Comparison of ENCODE assay signal across 10 cellular contexts in genomic region chr2:224922142-224922727, GRCh38.
DNase-seq lines count a peak whose midpoint lies in the region; ATAC-seq, FAIRE-seq and TF ChIP-seq lines count a peak whose summit lies in the region.
"Had no signal": no experiment of that assay in that cellular context is flagged by ENCODE, and none has a peak within 500 bp of the region (broad histone marks: within the 10 kb centered on the region; RNA-seq: fewer than 3 reads in every experiment).

No MANE protein-coding gene starts in this region.

- no peaks in the 10 kb centered on the region for H4K20me1 ChIP-seq in Karpas-422 (ENCODE audit: insufficient read depth, low read depth, low read length)

- no peak overlapping the region for H3K4me3 ChIP-seq in Karpas-422 (ENCODE audit: low read length)
- H3K4me3 ChIP-seq: cardiac muscle cell had no signal

- no peak overlapping the region for H3K27ac Mint-ChIP-seq in progenitor cell of endocrine pancreas
- no peak overlapping the region for H3K27ac Mint-ChIP-seq in MCF 10A (ENCODE audit: low read depth, unreplicated experiment)

- H3K36me3 Mint-ChIP-seq in progenitor cell of endocrine pancreas (ENCODE audit: insufficient read depth) (no peaks in the 10 kb centered on the region), MCF 10A (ENCODE audit: insufficient read depth, unreplicated experiment) (no peaks in the 10 kb centered on the region)

- DNase-seq in GM12892 (ENCODE audit: insufficient read length) = peak; percentile 27
- peak; percentile 26 for DNase-seq in Karpas-422
- peak; percentile 35 for DNase-seq in fibroblast of gingiva (ENCODE audit: low read depth)
- DNase-seq in progenitor cell of endocrine pancreas (ENCODE audit: low spot score, unreplicated experiment) = no peak
- no peak for DNase-seq in activated CD8-positive, alpha-beta memory T cell treated with anti-CD3 and anti-CD28 coated beads for 24 hours
- DNase-seq in MCF 10A (ENCODE audit: unreplicated experiment) = no peak
- DNase-seq in AG20443 (ENCODE audit: low spot score) = no peak

- H3K36me3 ChIP-seq in Karpas-422 (ENCODE audit: insufficient read depth, low read length) = no peaks in the 10 kb centered on the region
- H3K36me3 ChIP-seq: cardiac muscle cell had no signal

- POLR2A ChIA-PET in MCF 10A (lab: Yijun Ruan, JAX) = no interaction called here

- H3K79me2 ChIP-seq in Karpas-422 (ENCODE audit: low read length) = no peaks in the 10 kb centered on the region

- no peaks in the 10 kb centered on the region for H3K4me1 ChIP-seq in Karpas-422 (ENCODE audit: low read length)

- H3K9me3 Mint-ChIP-seq in progenitor cell of endocrine pancreas (ENCODE audit: low read depth) = no peaks in the 10 kb centered on the region
- no peaks in the 10 kb centered on the region for H3K9me3 Mint-ChIP-seq in MCF 10A (ENCODE audit: unreplicated experiment)

- H3K9ac ChIP-seq in Karpas-422 (ENCODE audit: low read length) = no peak overlapping the region

- CTCF ChIA-PET in MCF 10A (lab: Yijun Ruan, JAX) = interaction anchor here (0.9 kb wide), 1 partner anchor 11 kb away, joined by 3 read pairs; no protein-coding TSS in a partner anchor

- no peaks in the 10 kb centered on the region for H3K27me3 ChIP-seq in Karpas-422 (ENCODE audit: low read length)

- FAIRE-seq in GM12892 (lab: Jason Lieb, UNC) = no peak

- no peak overlapping the region for H2AFZ ChIP-seq in Karpas-422 (ENCODE audit: low read length)

- TF ChIP-seq CTCF in progenitor cell of endocrine pancreas (IDR thresholded peaks at IDR 0.05; ENCODE audit: unreplicated experiment) (no peak), MCF 10A (IDR thresholded peaks at IDR 0.05; ENCODE audit: unreplicated experiment) (no peak)

- no peak overlapping the region for H3K27ac ChIP-seq in Karpas-422 (ENCODE audit: low read length)
- H3K27ac ChIP-seq: cardiac muscle cell, HL-60 had no signal

- H3K27me3 Mint-ChIP-seq in progenitor cell of endocrine pancreas (no peaks in the 10 kb centered on the region), MCF 10A (ENCODE audit: insufficient read depth, unreplicated experiment) (no peaks in the 10 kb centered on the region)

- TF ChIP-seq POLR2A in GM12892 (IDR thresholded peaks at IDR 0.05; ENCODE audit: low read depth, low read length) = no peak

- no peak overlapping the region for H3K4me2 ChIP-seq in Karpas-422 (ENCODE audit: low read depth, low read length, poor library complexity, severe bottlenecking)

- intact Hi-C loops in MCF 10A (cut with micrococcal nuclease) = no loop called here

- H3K9me3 ChIP-seq in Karpas-422 (ENCODE audit: low read length) = peaks cover 12% of the 10 kb centered on the region

- H3K4me1 Mint-ChIP-seq in progenitor cell of endocrine pancreas (ENCODE audit: low read depth) (peaks cover 7% of the 10 kb centered on the region), MCF 10A (ENCODE audit: insufficient read depth, unreplicated experiment) (peaks cover 9% of the 10 kb centered on the region)

- no peaks in the 10 kb centered on the region for H3K9me2 ChIP-seq in Karpas-422 (replicated peaks; ENCODE audit: insufficient read depth, low read length)

- no TSS peak for BruUV-seq in MCF 10A (replicated peaks; lab: Mats Ljungman, UMichigan)

- H3K4me3 Mint-ChIP-seq in progenitor cell of endocrine pancreas (ENCODE audit: low read depth) (no peak overlapping the region), MCF 10A (ENCODE audit: unreplicated experiment) (no peak overlapping the region)

- ATAC-seq in GM21529 (IDR thresholded peaks at IDR 0.05; ENCODE audit: unreplicated experiment) = peak; percentile 68

Comparison
In these comparisons a context has a peak if more than half of its experiments do, and no peak if none do; other contexts are left out.
1. DNase-seq: peak in GM12892 (single experiment), Karpas-422 (single experiment) and fibroblast of gingiva (single experiment); none in progenitor cell of endocrine pancreas (single experiment), activated CD8-positive, alpha-beta memory T cell treated with anti-CD3 and anti-CD28 coated beads for 24 hours (single experiment), MCF 10A (single experiment) and AG20443 (single experiment).